Comparison of ENCODE assay signal across 8 cellular contexts in genomic region chr11:612201-612960, GRCh38. TPM values are rescaled to one million over a fixed set of nuclear protein-coding genes. Genes with fewer than 3 reads are reported as not detected.
DNase-seq lines count a peak whose midpoint lies in the region; ATAC-seq and TF ChIP-seq lines count a peak whose summit lies in the region.

No MANE protein-coding gene starts in this region.

- no peak overlapping the region for H3K4me3 ChIP-seq in RWPE2 (ENCODE audit: severe bottlenecking)
- H3K4me3 ChIP-seq in foreskin fibroblast (ENCODE audit: low read depth in 1 of 2, low read length in 2 of 2) = no peak overlapping the region
- no peak overlapping the region for H3K4me3 ChIP-seq in thyroid gland (replicated peaks in 1 of 3)

- H3K27me3 Mint-ChIP-seq in activated naive CD4-positive, alpha-beta T cell treated with anti-CD3 and anti-CD28 coated beads, Interleukin-2, amount 50 U/mL, for 24 hours = no peaks in the 10 kb centered on the region
- H3K27me3 Mint-ChIP-seq in type B pancreatic cell = no peaks in the 10 kb centered on the region

- intact Hi-C loops in thyroid gland (cut with DNase I) = loop anchor here (5.0 kb wide), 1 partner anchor 50 kb away; the partner anchor contains the start of genes LMNTD2 and RASSF7

- H3K9me3 ChIP-seq in RWPE2 (ENCODE audit: severe bottlenecking) = no peaks in the 10 kb centered on the region
- no peaks in the 10 kb centered on the region for H3K9me3 ChIP-seq in thyroid gland

- H3K4me1 ChIP-seq in RWPE2 (ENCODE audit: insufficient read depth, poor library complexity, severe bottlenecking) (peaks cover 10% of the 10 kb centered on the region), thyroid gland (peaks cover 22 to 27% of the 10 kb centered on the region in 2 donors)

- TF ChIP-seq CTCF in RWPE2 (IDR thresholded peaks at IDR 0.05; ENCODE audit: poor library complexity, severe bottlenecking) (no peak), foreskin fibroblast (IDR thresholded peaks at IDR 0.05; ENCODE audit: low read depth, low read length) (peak; percentile 12), type B pancreatic cell (conservative IDR thresholded peaks at IDR 0.05) (peak; percentile 46), thyroid gland (IDR thresholded peaks at IDR 0.05) (no peak)

- H3K36me3 Mint-ChIP-seq in activated naive CD4-positive, alpha-beta T cell treated with anti-CD3 and anti-CD28 coated beads, Interleukin-2, amount 50 U/mL, for 24 hours = no peaks in the 10 kb centered on the region
- peaks cover 5% of the 10 kb centered on the region for H3K36me3 Mint-ChIP-seq in type B pancreatic cell

- peaks cover 12% of the 10 kb centered on the region for H3K4me1 Mint-ChIP-seq in activated naive CD4-positive, alpha-beta T cell treated with anti-CD3 and anti-CD28 coated beads, Interleukin-2, amount 50 U/mL, for 24 hours
- peaks cover 4% of the 10 kb centered on the region for H3K4me1 Mint-ChIP-seq in type B pancreatic cell (ENCODE audit: unreplicated experiment)

- H3K27ac ChIP-seq in RWPE2 (ENCODE audit: poor library complexity, severe bottlenecking) (no peak overlapping the region), thyroid gland (no peak overlapping the region)

- H3K36me3 ChIP-seq in RWPE2 (ENCODE audit: low read depth) (peaks cover 57% of the 10 kb centered on the region), thyroid gland (peaks cover 49 to 60% of the 10 kb centered on the region in 2 donors)

- peak overlapping the region; percentile 81 for H3K27ac Mint-ChIP-seq in activated naive CD4-positive, alpha-beta T cell treated with anti-CD3 and anti-CD28 coated beads, Interleukin-2, amount 50 U/mL, for 24 hours
- H3K27ac Mint-ChIP-seq in type B pancreatic cell = peak overlapping the region; percentile 82

- H3K27me3 ChIP-seq in RWPE2 (ENCODE audit: insufficient read depth, poor library complexity, severe bottlenecking) (no peaks in the 10 kb centered on the region), thyroid gland (no peaks in the 10 kb centered on the region)

- ATAC-seq in RWPE2 (ENCODE audit: low read depth) = no peak

- no peak for TF ChIP-seq POLR2A in thyroid gland (IDR thresholded peaks at IDR 0.05)

- peak overlapping the region; percentile 55 for H3K4me3 Mint-ChIP-seq in activated naive CD4-positive, alpha-beta T cell treated with anti-CD3 and anti-CD28 coated beads, Interleukin-2, amount 50 U/mL, for 24 hours
- peak overlapping the region; percentile 78 for H3K4me3 Mint-ChIP-seq in type B pancreatic cell

- 72 to 79% methylated on average over 9 to 22 of the region's 27 CpGs for WGBS in thyroid gland, 2 donors

- no peaks in the 10 kb centered on the region for H3K9me3 Mint-ChIP-seq in activated naive CD4-positive, alpha-beta T cell treated with anti-CD3 and anti-CD28 coated beads, Interleukin-2, amount 50 U/mL, for 24 hours
- no peaks in the 10 kb centered on the region for H3K9me3 Mint-ChIP-seq in type B pancreatic cell

- DNase-seq in activated naive CD4-positive, alpha-beta T cell treated with Interleukin-2 at 50 U/mL for 16 hours = no peak
- DNase-seq in RWPE2 (ENCODE audit: low spot score) = peak; percentile 70
- peak; percentile 32 to 63 for DNase-seq in foreskin fibroblast
- DNase-seq in type B pancreatic cell (ENCODE audit: extremely low spot score, unreplicated experiment) = no peak
- no peak for DNase-seq in thyroid gland
- no peak for DNase-seq in superior temporal gyrus (ENCODE audit: extremely low spot score)
- no peak for DNase-seq in iPS-NIHi7 (ENCODE audit: extremely low spot score)

RNA-seq across cellular contexts. Expression of gene IRF7, which starts 3.4 kb away (rescaled TPM):
- total RNA-seq in type B pancreatic cell (ENCODE audit: low replicate concordance) = 16.4 and 20.5 TPM in 2 replicates
- total RNA-seq in thyroid gland = 10 to 100 TPM; 15.4 to 42.4 (median 29.1) TPM

RNA-seq across cellular contexts. Expression of gene CDHR5, which starts 12.4 kb away (rescaled TPM):
- total RNA-seq in type B pancreatic cell (ENCODE audit: low replicate concordance) (7.1 and 23.0 TPM in 2 replicates), thyroid gland (not detected)

RNA-seq across cellular contexts. Expression of gene SCT, which starts 14.6 kb away (rescaled TPM):
- total RNA-seq in type B pancreatic cell (ENCODE audit: low replicate concordance) (3.1 and 15.3 TPM in 2 replicates), thyroid gland (not detected)

RNA-seq across cellular contexts. Expression of gene DRD4, which starts 24.7 kb away (rescaled TPM):
- total RNA-seq in type B pancreatic cell (ENCODE audit: low replicate concordance) = 0.59 and 1.2 TPM in 2 replicates
- under 1 TPM in 2 of 4 donors, not detected in 2; 0.88 to 0.89 TPM for total RNA-seq in thyroid gland

RNA-seq across cellular contexts. Expression of gene PHRF1, which starts 36.1 kb away (rescaled TPM):
- total RNA-seq in type B pancreatic cell (ENCODE audit: low replicate concordance) (38.7 and 40.8 TPM in 2 replicates), thyroid gland (10 to 100 TPM; 18.3 to 31.0 (median 19.3) TPM)

Comparison
In these comparisons a context has a peak if more than half of its experiments do, and no peak if none do; other contexts are left out.
1. DNase-seq: peak in RWPE2 (single experiment) and foreskin fibroblast (2 of 2); none in activated naive CD4-positive, alpha-beta T cell treated with Interleukin-2 at 50 U/mL for 16 hours (single experiment), type B pancreatic cell (single experiment), thyroid gland (0 of 2), superior temporal gyrus (single experiment) and iPS-NIHi7 (single experiment).
2. CTCF ChIP-seq: peak in foreskin fibroblast (single experiment) and type B pancreatic cell (single experiment); none in RWPE2 (single experiment) and thyroid gland (0 of 6).